In genomic region chr17:82518826-82519810, GRCh38 we compare ENCODE assay signal across 8 cellular contexts. TPM values are rescaled to one million over a fixed set of nuclear protein-coding genes. Genes with fewer than 3 reads are reported as not detected.
DNase-seq lines count a peak whose midpoint lies in the region; ATAC-seq and TF ChIP-seq lines count a peak whose summit lies in the region.

Gene FOXK2, plus strand, starts transcription at chr17:82519732. Its CDS starts 157 bp downstream, at chr17:82519889.

- H3K4me3 ChIP-seq in HEK293 (ENCODE audit: low read depth, low read length), result peak within 1 kb of the TSS; percentile 64

- peaks cover 4% of the 10 kb centered on the region for H3K4me1 ChIP-seq in HEK293 (ENCODE audit: control insufficient read depth, insufficient read depth, low read length)

- TF ChIP-seq CTCF in HEK293 (tag by site-specific recombination; IDR thresholded peaks at IDR 0.05) (no peak), subcutaneous adipose tissue (IDR thresholded peaks at IDR 0.05; ENCODE audit: low read depth) (no peak)

- peaks cover 0 to 5% of the 10 kb centered on the region in 2 experiments; a peak in 1 of 3 replicates for H3K36me3 ChIP-seq in HEK293 (ENCODE audit: control insufficient read depth in 2 of 2, insufficient read depth in 1 of 2, low read length in 2 of 2)

- peak; percentile 99 for ATAC-seq in SK-N-SH treated with all-trans-retinoic acid at 6 μM for 48 hours

- H3K27ac ChIP-seq in HEK293 (ENCODE audit: extremely low read depth, low read depth, low read length), result peak within 1 kb of the TSS; percentile 91

- CTCF ChIA-PET in HEK293 (lab: Yijun Ruan, JAX), result interaction anchor here (0.9 to 1.1 kb wide), 3 partner anchors 12 to 34 kb away, joined by 3 to 4 read pairs (median 3); no protein-coding TSS in a partner anchor

- POLR2A ChIA-PET in HEK293 (lab: Yijun Ruan, JAX), result interaction anchor here (0.7 to 2.9 kb wide), 13 partner anchors 11 to 62 kb away, joined by 3 to 14 read pairs (median 5); no protein-coding TSS in a partner anchor

- no peaks in the 10 kb centered on the region for H3K9me3 ChIP-seq in HEK293 (ENCODE audit: control insufficient read depth, insufficient read depth, low read depth, low read length)

- peak; percentile 92 for DNase-seq in GM04504 (ENCODE audit: low read depth)
- DNase-seq in MV-4-11 (lab: John Stamatoyannopoulos, UW), result peak; percentile 90
- peak; percentile 95 for DNase-seq in activated naive CD4-positive, alpha-beta T cell treated with anti-CD3 and anti-CD28 coated beads, Interleukin-2, amount 50 U/mL, for 16 hours
- peak; percentile 100 for DNase-seq in germinal center (ENCODE audit: low spot score)
- DNase-seq in non-pigmented ciliary epithelial cell (ENCODE audit: low read depth), result peak; percentile 68

TF ChIP-seq in HEK293, 187 proteins besides CTCF, POLR2A, EP300 and RAD21 (continues in another document):
- TF ChIP-seq ZBTB48 (tag by site-specific recombination; IDR thresholded peaks at IDR 0.05), result no peak
- TF ChIP-seq ZNF114 (tag by site-specific recombination; IDR thresholded peaks at IDR 0.05), result no peak
- peak; percentile 59 for TF ChIP-seq ZBTB26 (tag by site-specific recombination; optimal IDR thresholded peaks at IDR 0.05)
- TF ChIP-seq ZNF677 (tag by site-specific recombination; IDR thresholded peaks at IDR 0.05), result 0 out of 2 replicates have a peak, but pooled peaks have one; percentile 42
- TF ChIP-seq ZNF658 (tag by site-specific recombination; IDR thresholded peaks at IDR 0.05), result no peak
- peak; percentile 36; the same call in 1 of the 2 replicates for TF ChIP-seq ZNF362 (tag by site-specific recombination; IDR thresholded peaks at IDR 0.05)
- no peak for TF ChIP-seq ZBTB11 (tag by site-specific recombination; conservative IDR thresholded peaks at IDR 0.05; ENCODE audit: low read depth)
- no peak for TF ChIP-seq YY2 (tag by site-specific recombination; IDR thresholded peaks at IDR 0.05)
- no peak for TF ChIP-seq ZNF473 (tag by site-specific recombination; IDR thresholded peaks at IDR 0.05)
- no peak for TF ChIP-seq MYNN (tag by site-specific recombination; IDR thresholded peaks at IDR 0.05; ENCODE audit: borderline replicate concordance)
- TF ChIP-seq ZNF184 (tag by site-specific recombination; IDR thresholded peaks at IDR 0.05), result peak; percentile 21; the same call in 1 of the 2 replicates

TF ChIP-seq in SK-N-SH treated with all-trans-retinoic acid at 6 μM for 48 hours, 23 proteins besides CTCF, POLR2A, EP300 and RAD21:
- TF ChIP-seq CSDC2 (CRISPR knock-in tag; IDR thresholded peaks at IDR 0.05) (peak; percentile 82; the same call in 1 of the 2 replicates), BACH2 (CRISPR knock-in tag; IDR thresholded peaks at IDR 0.05; ENCODE audit: borderline replicate concordance) (0 out of 2 replicates have a peak, but pooled peaks have one; percentile 75), CREB5 (CRISPR knock-in tag; IDR thresholded peaks at IDR 0.05; ENCODE audit: low read depth) (no peak), SNAI2 (CRISPR knock-in tag; IDR thresholded peaks at IDR 0.05) (0 out of 2 replicates have a peak, but pooled peaks have one; percentile 28), TSHZ2 (CRISPR knock-in tag; IDR thresholded peaks at IDR 0.05) (peak; percentile 66; the same call in 1 of the 2 replicates), TCF4 (CRISPR knock-in tag; IDR thresholded peaks at IDR 0.05; ENCODE audit: borderline replicate concordance) (no peak), POU6F1 (CRISPR knock-in tag; IDR thresholded peaks at IDR 0.05; ENCODE audit: borderline replicate concordance, low read depth) (peak; percentile 34; the same call in 1 of the 2 replicates), ZFP3 (CRISPR knock-in tag; IDR thresholded peaks at IDR 0.05) (peak; percentile 62; the same call in 1 of the 2 replicates), ZFP30 (CRISPR knock-in tag; IDR thresholded peaks at IDR 0.05) (no peak), RARB (CRISPR knock-in tag; IDR thresholded peaks at IDR 0.05) (no peak; the same call in 1 of the 2 replicates)

RNA-seq across cellular contexts. Expression of gene FOXK2, which starts in this region (rescaled TPM):
- total RNA-seq in subcutaneous adipose tissue, result 10 to 100 TPM; 22.0 to 42.2 (median 35.0) TPM

Comparison
In these comparisons a context has a peak if more than half of its experiments do, and no peak if none do; other contexts are left out.
1. Peak in every context shown above with its lines: DNase-seq, ATAC-seq, H3K4me3 ChIP-seq and H3K27ac ChIP-seq.